Comparison of ENCODE assay signal across 23 cellular contexts in genomic region chr6:17812311-17812710, GRCh38.
DNase-seq lines count a peak whose midpoint lies in the region; ATAC-seq, FAIRE-seq and TF ChIP-seq lines count a peak whose summit lies in the region.
"Had no signal": no experiment of that assay in that cellular context is flagged by ENCODE, and none has a peak within 500 bp of the region (broad histone marks: within the 10 kb centered on the region; RNA-seq: fewer than 3 reads in every experiment).

No MANE protein-coding gene starts in this region.

- TF ChIP-seq EP300 in HepG2 (IDR thresholded peaks at IDR 0.05; ENCODE audit: low read depth in 2 of 2, low read length in 2 of 2) (no peak), HepG2 (CRISPR knock-in tag; IDR thresholded peaks at IDR 0.05; ENCODE audit: borderline replicate concordance) (no peak), H1 (IDR thresholded peaks at IDR 0.05; ENCODE audit: borderline replicate concordance in 1 of 2, low read depth in 2 of 2, low read length in 2 of 2) (no peak)

- peaks cover 12% of the 10 kb centered on the region for H3K4me1 ChIP-seq in HepG2 (ENCODE audit: insufficient read depth, low read length)
- peaks cover 0 to 6% (median 0%) of the 10 kb centered on the region in 4 donors for H3K4me1 ChIP-seq in right lobe of liver
- no peaks in the 10 kb centered on the region for H3K4me1 ChIP-seq in H1 (replicated peaks in 1 of 4; ENCODE audit: control insufficient read depth in 3 of 4, insufficient read depth in 4 of 4, low read length in 3 of 4)
- no peaks in the 10 kb centered on the region for H3K4me1 ChIP-seq in kidney (ENCODE audit: control insufficient read depth in 1 of 2, insufficient read depth in 1 of 2, low read depth in 1 of 2, low read length in 2 of 2)
- H3K4me1 ChIP-seq: BE2C, BLaER1 had no signal

- no peaks in the 10 kb centered on the region for H4K20me1 ChIP-seq in HepG2 (ENCODE audit: insufficient read depth, low read length)
- H4K20me1 ChIP-seq in H1 (replicated peaks in 1 of 2; ENCODE audit: control insufficient read depth in 1 of 2, insufficient read depth in 2 of 2, low read length in 2 of 2): no peaks in the 10 kb centered on the region
- H4K20me1 ChIP-seq: BLaER1 had no signal

- H2AK5ac ChIP-seq in H1 (ENCODE audit: low read depth, low read length): no peak overlapping the region

- TF ChIP-seq CTCF in HepG2 (CRISPR knock-in tag; IDR thresholded peaks at IDR 0.05) (no peak), right lobe of liver (IDR thresholded peaks at IDR 0.05) (no peak), H1 (IDR thresholded peaks at IDR 0.05; ENCODE audit: control extremely low read depth in 1 of 3, insufficient read depth in 1 of 3, low read depth in 1 of 3, low read length in 3 of 3) (no peak), kidney (IDR thresholded peaks at IDR 0.05; ENCODE audit: borderline replicate concordance, extremely low read depth, insufficient read depth) (no peak)

- no peak overlapping the region for H3K18ac ChIP-seq in H1 (ENCODE audit: extremely low read depth, low read length)

- H3K27me3 Mint-ChIP-seq in T-helper 17 cell: peaks cover 34% of the 10 kb centered on the region

- H4K8ac ChIP-seq in H1 (ENCODE audit: extremely low read depth, insufficient read depth, low read length): no peak overlapping the region

- no peak overlapping the region for H2BK15ac ChIP-seq in H1 (ENCODE audit: low read length)

- in situ Hi-C loops in HepG2 (cut with HindIII; ENCODE audit: extremely low pct_ligation_motif_present, low pct_unique_long_range_greater_than_20kb): no loop called here

- TF ChIP-seq POLR2A in HepG2 (IDR thresholded peaks at IDR 0.05; ENCODE audit: insufficient read depth in 1 of 2, low read depth in 2 of 2, low read length in 2 of 2) (no peak), right lobe of liver (IDR thresholded peaks at IDR 0.05) (no peak), H1 (IDR thresholded peaks at IDR 0.05; ENCODE audit: control extremely low read depth in 1 of 2, low read depth in 2 of 2, low read length in 2 of 2) (no peak)

- intact Hi-C loops in HepG2 (cut with micrococcal nuclease; ENCODE audit: unreplicated experiment) (no loop called here), right lobe of liver (cut with DNase I) (no loop called here), kidney (cut with DNase I) (no loop called here)

- H3K27me3 ChIP-seq in HepG2 (ENCODE audit: control insufficient read depth in 1 of 2, insufficient read depth in 2 of 2, low read length in 2 of 2) (no peaks in the 10 kb centered on the region), right lobe of liver (no peaks in the 10 kb centered on the region), H1 (replicated peaks in 1 of 4; ENCODE audit: control insufficient read depth in 3 of 4, extremely low read depth in 1 of 4, insufficient read depth in 3 of 4, low read length in 3 of 4) (no peaks in the 10 kb centered on the region)
- H3K27me3 ChIP-seq: BE2C, BLaER1 had no signal

- no peaks in the 10 kb centered on the region for H3K79me1 ChIP-seq in H1 (ENCODE audit: low read depth, low read length)

- H3K79me2 ChIP-seq in HepG2 (ENCODE audit: insufficient read depth, low read length) (no peaks in the 10 kb centered on the region), H1 (ENCODE audit: control insufficient read depth in 1 of 2, insufficient read depth in 2 of 2, low read length in 2 of 2) (no peaks in the 10 kb centered on the region)

- WGBS in HepG2 (ENCODE audit: low lambda C conversion rate): 92% methylated on average over 8 of the region's 8 CpGs
- WGBS in right lobe of liver (ENCODE audit: insufficient coverage, low coverage, low lambda C conversion rate, missing lambda C conversion rate): 91% methylated on average over 8 of the region's 8 CpGs
- 91% methylated on average over 8 of the region's 8 CpGs; no CpG with 5 or more reads in 1 of the 2 experiments for WGBS in H1 (ENCODE audit: extremely low coverage in 1 of 2, insufficient coverage in 1 of 2, insufficient read length in 1 of 2, insufficient replicate concordance in 2 of 2, low coverage in 1 of 2, low lambda C conversion rate in 2 of 2, missing lambda C conversion rate in 1 of 2), 2 experiments

- CTCF ChIA-PET in HepG2 (lab: Yijun Ruan, JAX; ENCODE audit: low intra/inter-chr PET ratio, low total read pairs): no interaction called here
- CTCF ChIA-PET in H1 (lab: Charles Lee; ENCODE audit: partially characterized antibody): interaction anchor here (1.2 to 9.1 kb wide), 2 partner anchors 8 to 9 kb away, joined by 3 to 55 read pairs; no protein-coding TSS in a partner anchor

- H3K14ac ChIP-seq in H1 (ENCODE audit: insufficient read length): no peak overlapping the region

- H3K23me2 ChIP-seq in H1 (ENCODE audit: low read depth, low read length): no peaks in the 10 kb centered on the region

- H3K23ac ChIP-seq in H1 (ENCODE audit: insufficient read length): no peak overlapping the region

- H2BK20ac ChIP-seq in H1 (ENCODE audit: low read length): no peak overlapping the region

- no peaks in the 10 kb centered on the region for H3K36me3 Mint-ChIP-seq in T-helper 17 cell (ENCODE audit: low read depth)
- H3K36me3 Mint-ChIP-seq: CD4-positive, CD25-positive, alpha-beta regulatory T cell had no signal

- no peak for DNase-seq in HepG2 (ENCODE audit: low spot score)
- DNase-seq in right lobe of liver: no peak
- no peak for DNase-seq in T-helper 17 cell
- no peak for DNase-seq in H1 (ENCODE audit: low read depth in 1 of 2, low spot score in 2 of 2)
- DNase-seq in kidney: no peak
- no peak for DNase-seq in stimulated activated CD4-positive, alpha-beta T cell treated with anti-CD3 and anti-CD28 coated beads, Interleukin-15, amount 100 ng/mL, for 24 hours
- DNase-seq: 8988T; ACHN; BE2C; C1 segment of cervical spinal cord; CD4-positive, alpha-beta memory T cell; CD4-positive, CD25-positive, alpha-beta regulatory T cell; CD8-positive, alpha-beta memory T cell; COR-L47; DMS79 treated with DMSO at 0.1 percent for 48 hours had no signal

- no peak overlapping the region for H3K27ac ChIP-seq in HepG2 (ENCODE audit: extremely low read length, insufficient read depth, low read length)
- no peak overlapping the region for H3K27ac ChIP-seq in right lobe of liver
- H3K27ac ChIP-seq in H1 (ENCODE audit: low read depth, low read length): no peak overlapping the region
- H3K27ac ChIP-seq in kidney (ENCODE audit: low read depth in 2 of 2, low read length in 2 of 2): no peak overlapping the region
- H3K27ac ChIP-seq: BLaER1 had no signal

- no peak overlapping the region for H2BK5ac ChIP-seq in H1 (ENCODE audit: low read depth, low read length)

- H3K4me3 Mint-ChIP-seq in T-helper 17 cell: no peak overlapping the region
- H3K4me3 Mint-ChIP-seq: CD14-positive monocyte; CD4-positive, alpha-beta memory T cell; CD4-positive, CD25-positive, alpha-beta regulatory T cell; CD8-positive, alpha-beta memory T cell had no signal

- H2BK120ac ChIP-seq in H1 (replicated peaks; ENCODE audit: low read depth, low read length): no peak overlapping the region

- H4K5ac ChIP-seq in H1 (ENCODE audit: insufficient read length, low read depth, low read length): no peak overlapping the region

- peak overlapping the region; percentile 43 for H3K27ac Mint-ChIP-seq in T-helper 17 cell
- H3K27ac Mint-ChIP-seq: CD4-positive, alpha-beta memory T cell; CD4-positive, CD25-positive, alpha-beta regulatory T cell; CD8-positive, alpha-beta memory T cell had no signal

- FAIRE-seq in HepG2 (lab: Jason Lieb, UNC) (peak; percentile 43), H1 (lab: Jason Lieb, UNC) (no peak), kidney (lab: Jason Lieb, UNC) (no peak)
- FAIRE-seq: A204.1, G401.6, GM12878, GM12892, GM18507 had no signal

- peaks cover 3% of the 10 kb centered on the region for H3K4me1 Mint-ChIP-seq in T-helper 17 cell
- H3K4me1 Mint-ChIP-seq: CD4-positive, alpha-beta memory T cell; CD4-positive, CD25-positive, alpha-beta regulatory T cell; CD8-positive, alpha-beta memory T cell had no signal

- H3K4me3 ChIP-seq in HepG2 (replicated peaks in 1 of 3; ENCODE audit: insufficient read depth in 1 of 3, low read depth in 2 of 3, low read length in 3 of 3): no peak overlapping the region
- no peak overlapping the region for H3K4me3 ChIP-seq in right lobe of liver
- H3K4me3 ChIP-seq in H1 (ENCODE audit: extremely low read depth in 1 of 4, insufficient read depth in 2 of 4, low read depth in 3 of 4, low read length in 4 of 4): no peak overlapping the region
- no peak overlapping the region for H3K4me3 ChIP-seq in kidney (ENCODE audit: low read length in 2 of 2)
- H3K4me3 ChIP-seq: BLaER1, GM12878 had no signal

- H3K9ac ChIP-seq in HepG2 (ENCODE audit: insufficient read depth, low read depth, low read length): no peak overlapping the region
- H3K9ac ChIP-seq in H1 (replicated peaks in 1 of 4; ENCODE audit: extremely low read depth in 1 of 4, low read depth in 3 of 4, low read length in 3 of 4): no peak overlapping the region
- H3K9ac ChIP-seq in kidney (ENCODE audit: low read length in 2 of 2): no peak overlapping the region
- H3K9ac ChIP-seq: BLaER1 had no signal

- H3K4me2 ChIP-seq in HepG2 (ENCODE audit: low read depth, low read length) (no peak overlapping the region), H1 (ENCODE audit: insufficient read depth in 1 of 2, low read depth in 2 of 2, low read length in 2 of 2) (no peak overlapping the region)
- H3K4me2 ChIP-seq: BLaER1 had no signal

- no peak overlapping the region for H2BK12ac ChIP-seq in H1 (ENCODE audit: low read depth, low read length)

- no TSS peak for BruUV-seq in HepG2 (replicated peaks; lab: Mats Ljungman, UMichigan)

- no peak overlapping the region for H4K91ac ChIP-seq in H1 (replicated peaks; ENCODE audit: insufficient read length, low read length)

- H2AFZ ChIP-seq in HepG2 (ENCODE audit: low read length) (no peak overlapping the region), H1 (ENCODE audit: low read length) (no peak overlapping the region)

- no peak for TF ChIP-seq RAD21 in HepG2 (CRISPR knock-in tag; IDR thresholded peaks at IDR 0.05)
- no peak for TF ChIP-seq RAD21 in H1 (IDR thresholded peaks at IDR 0.05 in 1 of 2, conservative IDR thresholded peaks at IDR 0.05 in 1 of 2; ENCODE audit: low read depth in 2 of 2, low read length in 2 of 2)

- ATAC-seq in HepG2: no peak
- ATAC-seq in right lobe of liver: no peak
- no peak for ATAC-seq in T-helper 17 cell
- no peak for ATAC-seq in HG03571 (IDR thresholded peaks at IDR 0.05; ENCODE audit: unreplicated experiment)
- ATAC-seq: GM12878 had no signal

- H3K9me3 ChIP-seq in HepG2 (ENCODE audit: low read length) (no peaks in the 10 kb centered on the region), right lobe of liver (no peaks in the 10 kb centered on the region), T-helper 17 cell (ENCODE audit: control insufficient read depth, low read length, poor library complexity, severe bottlenecking) (no peaks in the 10 kb centered on the region), H1 (ENCODE audit: insufficient read depth in 2 of 2, low read depth in 1 of 2, low read length in 1 of 2) (no peaks in the 10 kb centered on the region), kidney (ENCODE audit: control insufficient read depth in 1 of 2, low read length in 2 of 2) (no peaks in the 10 kb centered on the region)

- no peak overlapping the region for H3K56ac ChIP-seq in H1 (replicated peaks; ENCODE audit: insufficient read length, low read depth, low read length)

- no peak overlapping the region for H3K4ac ChIP-seq in H1 (replicated peaks; ENCODE audit: insufficient read length, low read depth, low read length)

- POLR2A ChIA-PET in HepG2 (lab: Yijun Ruan, JAX): no interaction called here
- POLR2A ChIA-PET in H1 (lab: Charles Lee; ENCODE audit: partially characterized antibody): no interaction called here

- H3K36me3 ChIP-seq in HepG2 (replicated peaks in 1 of 2; ENCODE audit: control insufficient read depth in 1 of 2, insufficient read depth in 2 of 2, low read length in 2 of 2): peaks cover 2 to 3% of the 10 kb centered on the region in 2 experiments; a peak in 4 of 5 replicates
- H3K36me3 ChIP-seq in right lobe of liver: no peaks in the 10 kb centered on the region
- peaks cover 0 to 12% (median 5%) of the 10 kb centered on the region in 4 experiments; a peak in 4 of 8 replicates for H3K36me3 ChIP-seq in H1 (ENCODE audit: control insufficient read depth in 2 of 4, insufficient read depth in 4 of 4, low read length in 3 of 4)
- peaks cover 0 to 2% of the 10 kb centered on the region in 2 donors for H3K36me3 ChIP-seq in kidney (ENCODE audit: control insufficient read depth in 1 of 2, insufficient read depth in 2 of 2, low read length in 2 of 2)
- H3K36me3 ChIP-seq: BE2C had no signal

Comparison
In these comparisons a context has a peak if more than half of its experiments do, and no peak if none do; other contexts are left out.
1. Of the 41 proteins assayed by ChIP-seq in both HepG2 and H1: peak only in HepG2: none; only in H1: KDM1A; in both: none; in neither: 40.